20 cellular contexts compared by ENCODE assay signal in the genomic region with DNA sequence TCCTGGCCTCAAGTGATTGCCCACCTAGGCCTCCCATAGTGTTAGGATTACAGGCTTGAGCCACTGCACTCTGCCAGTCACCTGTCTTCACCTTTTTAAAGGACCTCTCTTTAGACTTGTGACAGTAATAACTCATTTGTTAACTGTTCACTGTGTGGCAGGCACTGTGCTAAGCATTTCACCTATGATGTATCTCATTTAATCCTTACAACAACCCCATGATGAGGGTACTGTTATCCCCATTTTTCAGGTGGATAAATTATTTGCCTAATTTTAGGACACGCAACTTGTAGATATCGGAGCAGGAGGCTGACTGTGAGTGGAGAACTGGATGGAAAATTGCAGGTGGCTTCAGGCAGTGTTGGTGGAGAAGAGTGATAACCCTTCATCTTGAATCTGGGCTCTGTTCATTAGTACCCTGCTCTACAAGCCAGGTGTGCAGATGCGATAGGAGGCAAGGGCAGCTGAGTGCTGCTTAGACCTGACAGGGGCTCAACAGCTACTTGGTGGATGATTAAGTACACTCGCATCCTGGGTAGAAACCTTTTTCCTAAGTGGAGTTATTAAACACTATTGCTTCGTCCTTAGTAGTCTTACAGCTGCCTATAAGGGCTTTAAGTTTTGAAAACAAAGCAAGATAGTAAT.
"Had no signal": no experiment of that assay in that cellular context is flagged by ENCODE, and none has a peak within 500 bp of the region (broad histone marks: within the 10 kb centered on the region; RNA-seq: fewer than 3 reads in every experiment).

No MANE protein-coding gene starts in this region.

- H3K27me3 Mint-ChIP-seq: progenitor cell of endocrine pancreas, T-helper 17 cell had no signal

- H3K4me3 Mint-ChIP-seq: activated naive CD4-positive, alpha-beta T cell treated with anti-CD3 and anti-CD28 coated beads for 36 hours; activated T-cell treated with anti-CD3 and anti-CD28 coated beads, Interleukin-2, amount 50 U/mL, for 72 hours; T-helper 17 cell had no signal

- ATAC-seq: activated T-cell treated with anti-CD3 and anti-CD28 coated beads, Interleukin-2, amount 50 U/mL, for 72 hours; body of pancreas; gastroesophageal sphincter; left ventricle myocardium superior; stimulated activated naive CD8-positive, alpha-beta T cell treated with anti-CD3 and anti-CD28 coated beads, Interleukin-15, Interleukin-2, amounts not matched to agents 100 U/mL and 50 U/mL, for 24 hours; T-helper 17 cell had no signal

- H3K27ac Mint-ChIP-seq: activated naive CD4-positive, alpha-beta T cell treated with anti-CD3 and anti-CD28 coated beads for 36 hours; activated T-cell treated with anti-CD3 and anti-CD28 coated beads, Interleukin-2, amount 50 U/mL, for 72 hours; progenitor cell of endocrine pancreas; T-helper 17 cell had no signal

- DNase-seq: activated CD4-positive, alpha-beta T cell treated with anti-CD3 and anti-CD28 coated beads for 4 hours; activated CD4-positive, alpha-beta T cell treated with anti-CD3 and anti-CD28 coated beads, Interleukin-2, amount 50 U/mL, for 48 hours; activated CD4-positive, CD25-positive, alpha-beta regulatory T cell; activated effector memory CD4-positive, alpha-beta T cell treated with Interleukin-2 at 50 U/mL for 16 hours; activated naive CD4-positive, alpha-beta T cell treated with anti-CD3 and anti-CD28 coated beads for 36 hours; activated T-cell treated with anti-CD3 and anti-CD28 coated beads, Interleukin-2, amount 50 U/mL, for 72 hours; anterior cingulate cortex; body of pancreas; head of caudate nucleus; hypothalamus; left ventricle myocardium superior; mesenchymal stem cell; retina; spleen; stimulated activated CD4-positive, alpha-beta T cell treated with anti-CD3 and anti-CD28 coated beads, Interleukin-4, amount 100 ng/mL, for 1 hour; stimulated activated naive CD8-positive, alpha-beta T cell treated with anti-CD3 and anti-CD28 coated beads, Interleukin-15, Interleukin-2, amounts not matched to agents 100 U/mL and 50 U/mL, for 24 hours; T-helper 17 cell; upper lobe of left lung had no signal

- H3K9me3 Mint-ChIP-seq: activated naive CD4-positive, alpha-beta T cell treated with anti-CD3 and anti-CD28 coated beads for 36 hours; activated T-cell treated with anti-CD3 and anti-CD28 coated beads, Interleukin-2, amount 50 U/mL, for 72 hours had no signal
